ENCODE assay signal across 13 cellular contexts in genomic region chr19:43847884-43848283, GRCh38. TPM values are rescaled to one million over a fixed set of nuclear protein-coding genes. Genes with fewer than 3 reads are reported as not detected.
"Had no signal": no experiment of that assay in that cellular context is flagged by ENCODE, and none has a peak within 500 bp of the region (broad histone marks: within the 10 kb centered on the region; RNA-seq: fewer than 3 reads in every experiment).

No MANE protein-coding gene starts in this region.

- DNase-seq: activated CD4-positive, alpha-beta T cell treated with anti-CD3 and anti-CD28 coated beads for 48 hours; activated naive CD4-positive, alpha-beta T cell treated with Interleukin-2 at 50 U/mL for 16 hours; effector memory CD4-positive, alpha-beta T cell; hippocampal formation; naive thymus-derived CD8-positive, alpha-beta T cell; right cardiac atrium; stimulated activated naive CD4-positive, alpha-beta T cell; T-cell; T1000; upper lobe of left lung; WERI-Rb-1 had no signal

- H3K27ac ChIP-seq: upper lobe of left lung, WERI-Rb-1 had no signal

- ATAC-seq: naive thymus-derived CD8-positive, alpha-beta T cell; right cardiac atrium; T-cell had no signal

- H3K4me1 ChIP-seq: upper lobe of left lung had no signal

- H3K4me3 ChIP-seq: lung, upper lobe of left lung had no signal

- H3K27me3 ChIP-seq: upper lobe of left lung had no signal

RNA-seq across cellular contexts. Expression of gene LYPD5, which starts 45.6 kb away (rescaled TPM):
- total RNA-seq: epithelial cell of proximal tubule had no signal
